ENCODE assay signal across 23 cellular contexts in genomic region chr22:35452351-35452781, GRCh38. TPM values are rescaled to one million over a fixed set of nuclear protein-coding genes. Genes with fewer than 3 reads are reported as not detected.
DNase-seq lines count a peak whose midpoint lies in the region; ATAC-seq, FAIRE-seq and TF ChIP-seq lines count a peak whose summit lies in the region.
"Had no signal": no experiment of that assay in that cellular context is flagged by ENCODE, and none has a peak within 500 bp of the region (broad histone marks: within the 10 kb centered on the region; RNA-seq: fewer than 3 reads in every experiment).

No MANE protein-coding gene starts in this region.

- H3K9me3 ChIP-seq in colonic mucosa: no peaks in the 10 kb centered on the region
- H3K9me3 ChIP-seq in pancreas: no peaks in the 10 kb centered on the region
- H3K9me3 ChIP-seq: BE2C had no signal

- peak overlapping the region; percentile 76 to 83 for H3K9ac ChIP-seq in colonic mucosa (ENCODE audit: low read depth in 2 of 2, low read length in 2 of 2)

- peak overlapping the region; percentile 86 for H3K27ac ChIP-seq in colonic mucosa
- H3K27ac ChIP-seq in pancreas: no peak overlapping the region
- H3K27ac ChIP-seq: RWPE1 had no signal

- FAIRE-seq in pancreas (lab: Jason Lieb, UNC): no peak
- FAIRE-seq: D721Med, TTC549 had no signal

- TF ChIP-seq CTCF in LNCaP clone FGC (IDR thresholded peaks at IDR 0.05; ENCODE audit: control insufficient read depth, extremely low read depth, insufficient read depth) (no peak), colonic mucosa (IDR thresholded peaks at IDR 0.05) (no peak), pancreas (IDR thresholded peaks at IDR 0.05) (no peak)

- H3K36me3 ChIP-seq in colonic mucosa (no peaks in the 10 kb centered on the region), pancreas (no peaks in the 10 kb centered on the region)
- H3K36me3 ChIP-seq: BE2C had no signal

- ATAC-seq in pancreas (peak; percentile 35 to 69 (median 61)), GM21529 (IDR thresholded peaks at IDR 0.05; ENCODE audit: unreplicated experiment) (no peak)
- ATAC-seq in activated T-cell treated with anti-CD3 and anti-CD28 coated beads, Interleukin-2, amount 50 U/mL, for 4 hours: no peak
- ATAC-seq: GM23338 had no signal

- H3K36me3 Mint-ChIP-seq in activated T-cell treated with anti-CD3 and anti-CD28 coated beads, Interleukin-2, amount 50 U/mL, for 4 hours (ENCODE audit: insufficient read depth): peaks cover 6% of the 10 kb centered on the region

- H3K4me3 Mint-ChIP-seq in activated T-cell treated with anti-CD3 and anti-CD28 coated beads, Interleukin-2, amount 50 U/mL, for 4 hours: no peak overlapping the region
- H3K4me3 Mint-ChIP-seq: GM23338, nephron had no signal

- H3K4me1 Mint-ChIP-seq in activated T-cell treated with anti-CD3 and anti-CD28 coated beads, Interleukin-2, amount 50 U/mL, for 4 hours (ENCODE audit: low read depth): peaks cover 2% of the 10 kb centered on the region

- H3K4me1 ChIP-seq in colonic mucosa: peaks cover 10% of the 10 kb centered on the region
- no peaks in the 10 kb centered on the region for H3K4me1 ChIP-seq in pancreas

- H3K27me3 ChIP-seq in colonic mucosa: no peaks in the 10 kb centered on the region
- no peaks in the 10 kb centered on the region for H3K27me3 ChIP-seq in pancreas
- H3K27me3 ChIP-seq: BE2C had no signal

- H3K4me3 ChIP-seq in LNCaP clone FGC (ENCODE audit: low read depth, low read length) (no peak overlapping the region), colonic mucosa (no peak overlapping the region), pancreas (peak overlapping the region in 1 of 4 donors; percentile 3)
- H3K4me3 ChIP-seq: GM23338 had no signal

- 31 to 37% methylated on average over 15 of the region's 15 CpGs for WGBS in pancreas, 2 donors

- intact Hi-C loops in colonic mucosa (cut with DNase I) (no loop called here), pancreas (cut with DNase I) (no loop called here)

- H3K27me3 Mint-ChIP-seq in activated T-cell treated with anti-CD3 and anti-CD28 coated beads, Interleukin-2, amount 50 U/mL, for 4 hours (ENCODE audit: low read depth): no peaks in the 10 kb centered on the region

- DNase-seq in DMS79 treated with DMSO at 0.1 percent for 48 hours (lab: John Stamatoyannopoulos, UW) (peak; percentile 25), DMS79 (lab: John Stamatoyannopoulos, UW) (no peak), LNCaP clone FGC (ENCODE audit: low read depth) (peak; percentile 86), colonic mucosa (peak; percentile 86), pancreas (no peak), NCI-H526 treated with DMSO at 0.1 percent for 48 hours (lab: John Stamatoyannopoulos, UW) (no peak)
- no peak for DNase-seq in activated T-cell treated with anti-CD3 and anti-CD28 coated beads, Interleukin-2, amount 50 U/mL, for 4 hours
- DNase-seq: 8988T; activated CD4-positive, alpha-beta T cell treated with anti-CD3 and anti-CD28 coated beads for 48 hours; activated CD8-positive, alpha-beta memory T cell treated with anti-CD3 and anti-CD28 coated beads, Interleukin-2, amount 50 U/mL, for 48 hours; activated gamma-delta T cell treated with Interleukin-2 at 50 U/mL for 16 hours; anterior cingulate cortex; cerebellar nuclear complex; head of caudate nucleus; NCI-H1930; NK-92 treated with Interleukin-12 subunit alpha and Interleukin-12 subunit beta, amount 100 ng/mL, for 24 hours had no signal

- H3K9me3 Mint-ChIP-seq in activated T-cell treated with anti-CD3 and anti-CD28 coated beads, Interleukin-2, amount 50 U/mL, for 4 hours: no peaks in the 10 kb centered on the region
- H3K9me3 Mint-ChIP-seq: GM23338, nephron had no signal

RNA-seq across cellular contexts. Expression of gene MCM5, which starts 52.4 kb away (rescaled TPM):
- total RNA-seq in colonic mucosa (100 to 1,000 TPM in 1 of 2 donors, 10 to 100 TPM in 1; 33.0 to 120 TPM), pancreas (10 to 100 TPM in 5 of 6 donors, 1 to 10 TPM in 1; 9.3 to 17.7 (median 13.6) TPM)
- 1 to 10 TPM; 7.2 to 9.8 TPM for polyA plus RNA-seq in pancreas
- total RNA-seq in activated T-cell treated with anti-CD3 and anti-CD28 coated beads, Interleukin-2, amount 50 U/mL, for 4 hours: 100 to 1,000 TPM; 342 to 399 (median 361) TPM

Comparison
In these comparisons a context has a peak if more than half of its experiments do, and no peak if none do; other contexts are left out.
1. DNase-seq: peak in DMS79 treated with DMSO at 0.1 percent for 48 hours (single experiment), LNCaP clone FGC (single experiment) and colonic mucosa (single experiment); none in DMS79 (single experiment), pancreas (0 of 6), activated T-cell treated with anti-CD3 and anti-CD28 coated beads, Interleukin-2, amount 50 U/mL, for 4 hours (single experiment) and NCI-H526 treated with DMSO at 0.1 percent for 48 hours (single experiment).
2. ATAC-seq: peak in pancreas (4 of 4); none in GM21529 (single experiment) and activated T-cell treated with anti-CD3 and anti-CD28 coated beads, Interleukin-2, amount 50 U/mL, for 4 hours (0 of 2).